ENCODE assay signal across 16 cellular contexts in the genomic region with DNA sequence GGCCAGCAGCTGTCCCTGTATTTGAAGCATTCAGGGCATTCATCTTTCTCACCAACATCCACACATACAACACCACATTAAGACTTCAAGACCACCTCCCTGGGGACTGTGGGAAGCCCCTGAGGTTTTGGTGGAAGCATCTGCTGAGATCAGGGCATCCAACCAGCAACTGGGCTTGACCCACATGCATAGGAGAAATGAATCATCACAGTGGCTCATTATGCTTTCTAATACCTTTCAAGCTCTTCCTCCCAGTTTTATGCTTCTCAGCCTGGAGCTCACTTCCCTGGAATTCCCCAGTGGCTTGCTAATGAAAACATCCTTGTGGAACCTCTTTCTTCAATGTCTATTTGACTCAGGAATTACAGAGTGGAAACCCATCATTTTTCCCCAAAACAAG. TPM values are rescaled to one million over a fixed set of nuclear protein-coding genes. Genes with fewer than 3 reads are reported as not detected.
DNase-seq lines count a peak whose midpoint lies in the region; ATAC-seq and TF ChIP-seq lines count a peak whose summit lies in the region.
"Had no signal": no experiment of that assay in that cellular context is flagged by ENCODE, and none has a peak within 500 bp of the region (broad histone marks: within the 10 kb centered on the region; RNA-seq: fewer than 3 reads in every experiment).

No MANE protein-coding gene starts in this region.

- no peak overlapping the region for H3K4me3 ChIP-seq in breast epithelium
- H3K4me3 ChIP-seq in upper lobe of right lung, result no peak overlapping the region
- no peak overlapping the region for H3K4me3 ChIP-seq in aorta (ENCODE audit: low read length in 2 of 2)
- H3K4me3 ChIP-seq: A549, cardiac muscle cell, mucosa of descending colon, skin epidermis had no signal

- H3K4me1 ChIP-seq in breast epithelium (no peaks in the 10 kb centered on the region), upper lobe of right lung (no peaks in the 10 kb centered on the region), aorta (ENCODE audit: control insufficient read depth in 1 of 2, insufficient read depth in 2 of 2, low read length in 2 of 2) (no peaks in the 10 kb centered on the region)
- H3K4me1 ChIP-seq: A549 had no signal

- no peaks in the 10 kb centered on the region for H3K4me1 Mint-ChIP-seq in MCF 10A (ENCODE audit: insufficient read depth, unreplicated experiment)
- H3K4me1 Mint-ChIP-seq in chondrocyte (ENCODE audit: low read depth), result peaks cover 7% of the 10 kb centered on the region

- peak; percentile 45 for ATAC-seq in HG03280 (IDR thresholded peaks at IDR 0.05; ENCODE audit: unreplicated experiment)
- ATAC-seq in upper lobe of right lung, result no peak
- ATAC-seq in aorta (ENCODE audit: low FRiP score), result no peak
- ATAC-seq: A549, mucosa of descending colon, T-cell had no signal

- H3K4me3 Mint-ChIP-seq in MCF 10A (ENCODE audit: unreplicated experiment) (no peak overlapping the region), chondrocyte (ENCODE audit: unreplicated experiment) (no peak overlapping the region)
- H3K4me3 Mint-ChIP-seq: T-cell had no signal

- H3K27ac ChIP-seq in breast epithelium (no peak overlapping the region), upper lobe of right lung (no peak overlapping the region), aorta (ENCODE audit: low read depth in 1 of 2, low read length in 2 of 2) (no peak overlapping the region)
- H3K27ac ChIP-seq: A549, cardiac muscle cell, skin epidermis had no signal

- TF ChIP-seq POLR2A in breast epithelium (IDR thresholded peaks at IDR 0.05), result no peak

- no peak for TF ChIP-seq CTCF in MCF 10A (IDR thresholded peaks at IDR 0.05; ENCODE audit: unreplicated experiment)
- no peak for TF ChIP-seq CTCF in breast epithelium (IDR thresholded peaks at IDR 0.05)
- TF ChIP-seq CTCF in chondrocyte (IDR thresholded peaks at IDR 0.05), result no peak
- TF ChIP-seq CTCF in upper lobe of right lung (IDR thresholded peaks at IDR 0.05), result no peak

- peak; percentile 50 for DNase-seq in MCF 10A (ENCODE audit: unreplicated experiment)
- no peak for DNase-seq in breast epithelium (ENCODE audit: low spot score in 2 of 2)
- no peak for DNase-seq in chondrocyte (ENCODE audit: low spot score)
- no peak for DNase-seq in DMS153 treated with DMSO at 0.1 percent for 48 hours (lab: John Stamatoyannopoulos, UW; ENCODE audit: unreplicated experiment)
- DNase-seq in upper lobe of right lung, result no peak
- no peak for DNase-seq in HPDE6-E6E7 (ENCODE audit: extremely low spot score)
- no peak for DNase-seq in aorta
- DNase-seq: GDM1, IMR-90, mucosa of descending colon, NCI-H2227 treated with DMSO at 0.1 percent for 48 hours, T-cell had no signal

- POLR2A ChIA-PET in MCF 10A (lab: Yijun Ruan, JAX), result no interaction called here

- intact Hi-C loops in MCF 10A (cut with micrococcal nuclease), result no loop called here
- intact Hi-C loops in breast epithelium (cut with DNase I; ENCODE audit: low total_unique reads), result no loop called here
- intact Hi-C loops in upper lobe of right lung (cut with DNase I), result no loop called here
- intact Hi-C loops in aorta (cut with DNase I), result no loop called here

- H3K36me3 Mint-ChIP-seq in MCF 10A (ENCODE audit: insufficient read depth, unreplicated experiment) (no peaks in the 10 kb centered on the region), chondrocyte (ENCODE audit: low read depth) (no peaks in the 10 kb centered on the region)
- H3K36me3 Mint-ChIP-seq: T-cell had no signal

- H3K36me3 ChIP-seq in breast epithelium (no peaks in the 10 kb centered on the region), upper lobe of right lung (no peaks in the 10 kb centered on the region), aorta (ENCODE audit: control insufficient read depth in 1 of 2, insufficient read depth in 2 of 2, low read length in 1 of 2) (no peaks in the 10 kb centered on the region)
- H3K36me3 ChIP-seq: cardiac muscle cell had no signal

- H3K27me3 ChIP-seq in breast epithelium, result no peaks in the 10 kb centered on the region
- no peaks in the 10 kb centered on the region for H3K27me3 ChIP-seq in upper lobe of right lung
- no peaks in the 10 kb centered on the region for H3K27me3 ChIP-seq in aorta (ENCODE audit: control insufficient read depth in 1 of 2, insufficient read depth in 2 of 2, low read length in 1 of 2)
- H3K27me3 ChIP-seq: cardiac muscle cell had no signal

- no TSS peak for BruUV-seq in MCF 10A (replicated peaks; lab: Mats Ljungman, UMichigan)

- H3K9me3 Mint-ChIP-seq in MCF 10A (ENCODE audit: unreplicated experiment) (peaks cover 11% of the 10 kb centered on the region), chondrocyte (ENCODE audit: low read depth) (no peaks in the 10 kb centered on the region)

- H3K27ac Mint-ChIP-seq in MCF 10A (ENCODE audit: low read depth, unreplicated experiment), result no peak overlapping the region
- peak overlapping the region; percentile 3 for H3K27ac Mint-ChIP-seq in chondrocyte (ENCODE audit: unreplicated experiment)
- H3K27ac Mint-ChIP-seq: T-cell had no signal

- no peaks in the 10 kb centered on the region for H3K27me3 Mint-ChIP-seq in MCF 10A (ENCODE audit: insufficient read depth, unreplicated experiment)
- H3K27me3 Mint-ChIP-seq in chondrocyte (ENCODE audit: low read depth), result peaks cover 17% of the 10 kb centered on the region

- CTCF ChIA-PET in MCF 10A (lab: Yijun Ruan, JAX), result interaction anchor here (0.6 kb wide), 1 partner anchor 64 kb away, joined by 4 read pairs; no protein-coding TSS in a partner anchor

- no peaks in the 10 kb centered on the region for H3K9me3 ChIP-seq in breast epithelium
- H3K9me3 ChIP-seq in upper lobe of right lung, result no peaks in the 10 kb centered on the region
- no peaks in the 10 kb centered on the region for H3K9me3 ChIP-seq in aorta (ENCODE audit: control insufficient read depth, low read length)
- H3K9me3 ChIP-seq: A549, mucosa of descending colon had no signal

RNA-seq across cellular contexts. Expression of a gene that starts 21.4 kb away (rescaled TPM):
- total RNA-seq in MCF 10A (2022) (0.12 and 0.25 TPM in 2 replicates), breast epithelium (10 to 100 TPM in 1 of 3 donors, 1 to 10 TPM in 2; 4.9 to 30.2 (median 9.1) TPM), chondrocyte (31.2 to 74.3 TPM (median 32.9 TPM) in 3 replicates), upper lobe of right lung (29.1 TPM), aorta (10 to 100 TPM; 41.9 to 55.4 TPM)
- polyA plus RNA-seq in aorta, result 10 to 100 TPM in 1 of 2 donors, 1 to 10 TPM in 1; 9.1 to 11.6 TPM
- total RNA-seq: cardiac muscle cell, IMR-90 had no signal
- polyA plus RNA-seq: A549, IMR-90 had no signal
